Comparison of ENCODE assay signal across 1 cellular context in genomic region chr14:39102265-39102968, GRCh38.
TF ChIP-seq lines count a peak whose summit lies in the region.

No MANE protein-coding gene starts in this region.

TF ChIP-seq in IMR-90, 13 proteins besides CTCF, POLR2A, EP300 and RAD21:
- TF ChIP-seq, protein P1, sequence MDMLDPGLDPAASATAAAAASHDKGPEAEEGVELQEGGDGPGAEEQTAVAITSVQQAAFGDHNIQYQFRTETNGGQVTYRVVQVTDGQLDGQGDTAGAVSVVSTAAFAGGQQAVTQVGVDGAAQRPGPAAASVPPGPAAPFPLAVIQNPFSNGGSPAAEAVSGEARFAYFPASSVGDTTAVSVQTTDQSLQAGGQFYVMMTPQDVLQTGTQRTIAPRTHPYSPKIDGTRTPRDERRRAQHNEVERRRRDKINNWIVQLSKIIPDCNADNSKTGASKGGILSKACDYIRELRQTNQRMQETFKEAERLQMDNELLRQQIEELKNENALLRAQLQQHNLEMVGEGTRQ (IDR thresholded peaks at IDR 0.05; ENCODE audit: low read depth, low read length), result no peak
- TF ChIP-seq FOS (IDR thresholded peaks at IDR 0.05; ENCODE audit: low read depth, low read length), result no peak
- TF ChIP-seq MAFK (IDR thresholded peaks at IDR 0.05; ENCODE audit: low read depth, low read length), result no peak
- no peak for TF ChIP-seq BHLHE40 (IDR thresholded peaks at IDR 0.05; ENCODE audit: low read depth, low read length)
- TF ChIP-seq NFE2L2 (IDR thresholded peaks at IDR 0.05; ENCODE audit: low read depth, low read length), result no peak
- no peak for TF ChIP-seq RCOR1 (IDR thresholded peaks at IDR 0.05; ENCODE audit: insufficient replicate concordance, low read length)
- no peak for TF ChIP-seq RFX5 (IDR thresholded peaks at IDR 0.05; ENCODE audit: low read depth, low read length)
- no peak for TF ChIP-seq CEBPB (IDR thresholded peaks at IDR 0.05; ENCODE audit: low read depth, low read length)
- TF ChIP-seq MXI1 (IDR thresholded peaks at IDR 0.05; ENCODE audit: borderline replicate concordance, low read depth, low read length), result no peak
